Comparison of ENCODE assay signal across 14 cellular contexts in genomic region chr21:28104346-28104745, GRCh38.
DNase-seq lines count a peak whose midpoint lies in the region; ATAC-seq and TF ChIP-seq lines count a peak whose summit lies in the region.
"Had no signal": no experiment of that assay in that cellular context is flagged by ENCODE, and none has a peak within 500 bp of the region (broad histone marks: within the 10 kb centered on the region; RNA-seq: fewer than 3 reads in every experiment).

No MANE protein-coding gene starts in this region.

- H3K27me3 Mint-ChIP-seq in Caco-2 (ENCODE audit: insufficient read depth, unreplicated experiment): no peaks in the 10 kb centered on the region

- intact Hi-C loops in left ventricle myocardium inferior (cut with micrococcal nuclease): no loop called here
- intact Hi-C loops in cardiac septum (cut with DNase I): no loop called here
- intact Hi-C loops in left ventricle myocardium superior (cut with micrococcal nuclease): no loop called here
- intact Hi-C loops in Caco-2 (cut with micrococcal nuclease; ENCODE audit: unreplicated experiment): no loop called here
- intact Hi-C loops in A673 (cut with micrococcal nuclease; ENCODE audit: unreplicated experiment): no loop called here

- peak; percentile 76 for ATAC-seq in left ventricle myocardium superior
- ATAC-seq in HG02588 (IDR thresholded peaks at IDR 0.05; ENCODE audit: unreplicated experiment): no peak
- ATAC-seq: GM12878 had no signal

- H3K9me3 Mint-ChIP-seq in Caco-2 (ENCODE audit: unreplicated experiment): no peaks in the 10 kb centered on the region

- H3K36me3 Mint-ChIP-seq in Caco-2 (ENCODE audit: insufficient read depth, unreplicated experiment): no peaks in the 10 kb centered on the region

- BruUV-seq in Caco-2 (replicated peaks; lab: Mats Ljungman, UMichigan) (no TSS peak), A673 (replicated peaks; lab: Mats Ljungman, UMichigan) (no TSS peak)

- H3K36me3 ChIP-seq in left ventricle myocardium inferior (no peaks in the 10 kb centered on the region), Caco-2 (ENCODE audit: control insufficient read depth, insufficient read depth, low read length) (no peaks in the 10 kb centered on the region), A673 (ENCODE audit: insufficient read depth, low read length, poor library complexity, severe bottlenecking) (no peaks in the 10 kb centered on the region)
- H3K36me3 ChIP-seq: BLaER1, SJSA1 had no signal

- DNase-seq in left ventricle myocardium inferior (no peak), cardiac septum (ENCODE audit: low spot score) (no peak), NCI-H1417 treated with DMSO at 0.1 percent for 48 hours (lab: John Stamatoyannopoulos, UW) (peak; percentile 63), left ventricle myocardium superior (no peak), NCI-H187 treated with DMSO at 0.1 percent for 48 hours (lab: John Stamatoyannopoulos, UW) (no peak), Caco-2 (no peak), A673 (ENCODE audit: low spot score) (no peak)
- DNase-seq: ACHN, HCEC 1CT, NCI-H1436 had no signal

- H3K4me3 Mint-ChIP-seq in Caco-2 (ENCODE audit: unreplicated experiment): no peak overlapping the region

- TF ChIP-seq CTCF in left ventricle myocardium inferior (IDR thresholded peaks at IDR 0.05; ENCODE audit: borderline replicate concordance) (no peak), Caco-2 (IDR thresholded peaks at IDR 0.05; ENCODE audit: insufficient read depth in 1 of 2, low read depth in 1 of 2, low read length in 1 of 2, severe bottlenecking in 1 of 2, unreplicated experiment in 1 of 2) (no peak), A673 (conservative IDR thresholded peaks at IDR 0.05; ENCODE audit: low read depth, low read length) (no peak)

- H3K27ac ChIP-seq in left ventricle myocardium inferior (replicated peaks): peak overlapping the region; percentile 20
- H3K27ac ChIP-seq in A673 (ENCODE audit: low read depth, low read length, poor library complexity, severe bottlenecking): no peak overlapping the region
- H3K27ac ChIP-seq: BLaER1, SJSA1 had no signal

- H3K4me1 ChIP-seq in left ventricle myocardium inferior (peaks cover 28% of the 10 kb centered on the region), Caco-2 (peaks cover 12% of the 10 kb centered on the region), A673 (ENCODE audit: insufficient read depth, low read length, poor library complexity, severe bottlenecking) (no peaks in the 10 kb centered on the region)
- H3K4me1 ChIP-seq: BLaER1, SJSA1 had no signal

- H3K4me3 ChIP-seq in left ventricle myocardium inferior (no peak overlapping the region), Caco-2 (ENCODE audit: low read depth, low read length) (no peak overlapping the region), A673 (ENCODE audit: low read depth, low read length, poor library complexity, severe bottlenecking) (no peak overlapping the region)
- H3K4me3 ChIP-seq: BLaER1, GM12878, SJSA1 had no signal

- POLR2A ChIA-PET in Caco-2 (lab: Charles Lee) (no interaction called here), A673 (lab: Charles Lee; ENCODE audit: low non-redundant PET) (no interaction called here)

- H3K27me3 ChIP-seq in left ventricle myocardium inferior (ENCODE audit: low read depth) (no peaks in the 10 kb centered on the region), Caco-2 (replicated peaks; ENCODE audit: control insufficient read depth, insufficient read depth, low read length) (no peaks in the 10 kb centered on the region), A673 (replicated peaks; ENCODE audit: insufficient read depth, low read depth, low read length, poor library complexity) (no peaks in the 10 kb centered on the region)
- H3K27me3 ChIP-seq: BLaER1, SJSA1 had no signal

- peaks cover 23% of the 10 kb centered on the region for H3K4me1 Mint-ChIP-seq in Caco-2 (ENCODE audit: low read depth, unreplicated experiment)

- H3K9me3 ChIP-seq in left ventricle myocardium inferior (replicated peaks) (no peaks in the 10 kb centered on the region), Caco-2 (no peaks in the 10 kb centered on the region), A673 (ENCODE audit: low read depth, low read length, poor library complexity, severe bottlenecking) (no peaks in the 10 kb centered on the region)
- H3K9me3 ChIP-seq: BLaER1, SJSA1 had no signal

- H3K27ac Mint-ChIP-seq in Caco-2 (ENCODE audit: unreplicated experiment): no peak overlapping the region

- CTCF ChIA-PET in Caco-2 (lab: Charles Lee): no interaction called here
- CTCF ChIA-PET in A673 (lab: Charles Lee): no interaction called here
